In genomic region chr3:17510265-17510664, GRCh38 we compare ENCODE assay signal across 19 cellular contexts.
DNase-seq lines count a peak whose midpoint lies in the region; ATAC-seq, FAIRE-seq and TF ChIP-seq lines count a peak whose summit lies in the region.
"Had no signal": no experiment of that assay in that cellular context is flagged by ENCODE, and none has a peak within 500 bp of the region (broad histone marks: within the 10 kb centered on the region; RNA-seq: fewer than 3 reads in every experiment).

No MANE protein-coding gene starts in this region.

- intact Hi-C loops in K562 (cut with micrococcal nuclease) = no loop called here
- intact Hi-C loops in esophagus squamous epithelium (cut with DNase I) = no loop called here

- no peaks in the 10 kb centered on the region for H3K36me3 ChIP-seq in K562 (ENCODE audit: control insufficient read depth, insufficient read depth, low read length)
- no peaks in the 10 kb centered on the region for H3K36me3 ChIP-seq in tibial nerve
- no peaks in the 10 kb centered on the region for H3K36me3 ChIP-seq in esophagus squamous epithelium

- H3K9me3 ChIP-seq in K562 (replicated peaks; ENCODE audit: control insufficient read depth, insufficient read depth, low read depth, low read length) = no peaks in the 10 kb centered on the region
- H3K9me3 ChIP-seq in tibial nerve = no peaks in the 10 kb centered on the region
- no peaks in the 10 kb centered on the region for H3K9me3 ChIP-seq in esophagus squamous epithelium
- H3K9me3 ChIP-seq: A549; BLaER1 treated with 17β-estradiol and CSF1 and Interleukin-3, amounts not matched to agents 10 nM and 100 nM had no signal

- H3K4me3 ChIP-seq in K562 (no peak overlapping the region), tibial nerve (no peak overlapping the region), esophagus squamous epithelium (no peak overlapping the region)
- H3K4me3 ChIP-seq: A549; BLaER1 treated with 17β-estradiol and CSF1 and Interleukin-3, amounts not matched to agents 10 nM and 100 nM had no signal

- in situ Hi-C loops in K562 (cut with MboI) = no loop called here

- 29% methylated on average over 4 of the region's 4 CpGs for WGBS in K562 (ENCODE audit: insufficient coverage, low coverage, missing lambda C conversion rate)
- 80 to 82% methylated on average over 4 of the region's 4 CpGs for WGBS in tibial nerve, 2 donors
- 77 to 86% methylated on average over 4 of the region's 4 CpGs for whole genome bisulfite sequencing in esophagus squamous epithelium, 2 donors

- no peak overlapping the region for H3K4me2 ChIP-seq in K562 (ENCODE audit: insufficient read depth, low read length)
- H3K4me2 ChIP-seq: A549; BLaER1 treated with 17β-estradiol and CSF1 and Interleukin-3, amounts not matched to agents 10 nM and 100 nM had no signal

- no peak overlapping the region for H3K9ac ChIP-seq in K562 (ENCODE audit: insufficient read depth in 1 of 2, low read depth in 2 of 2, low read length in 2 of 2)
- H3K9ac ChIP-seq: BLaER1 treated with 17β-estradiol and CSF1 and Interleukin-3, amounts not matched to agents 10 nM and 100 nM had no signal

- TF ChIP-seq POLR2A in K562 (conservative IDR thresholded peaks at IDR 0.05) (no peak), tibial nerve (IDR thresholded peaks at IDR 0.05) (no peak), esophagus squamous epithelium (IDR thresholded peaks at IDR 0.05) (no peak)

- no peaks in the 10 kb centered on the region for H3K9me1 ChIP-seq in K562 (ENCODE audit: control insufficient read depth, insufficient read depth, low read length)

- H2AFZ ChIP-seq in K562 (ENCODE audit: low read depth, low read length) = no peak overlapping the region

- POLR2A ChIA-PET in HEK293T (lab: Yijun Ruan, JAX) (no interaction called here), K562 (lab: Yijun Ruan, JAX) (no interaction called here)

- no peak for TF ChIP-seq RAD21 in K562 (CRISPR knock-in tag; conservative IDR thresholded peaks at IDR 0.05 in 1 of 2, IDR thresholded peaks at IDR 0.05 in 1 of 2)

- H4K20me1 ChIP-seq in K562 (replicated peaks; ENCODE audit: control insufficient read depth, insufficient read depth, low read length) = no peaks in the 10 kb centered on the region
- H4K20me1 ChIP-seq: BLaER1 treated with 17β-estradiol and CSF1 and Interleukin-3, amounts not matched to agents 10 nM and 100 nM had no signal

- TF ChIP-seq EP300 in K562 (IDR thresholded peaks at IDR 0.05; ENCODE audit: low read length) (no peak), tibial nerve (IDR thresholded peaks at IDR 0.05) (no peak)

- no peak overlapping the region for H3K27ac ChIP-seq in K562 (ENCODE audit: extremely low read depth, low read depth, low read length)
- H3K27ac ChIP-seq in tibial nerve = no peak overlapping the region
- H3K27ac ChIP-seq in esophagus squamous epithelium = no peak overlapping the region
- H3K27ac ChIP-seq: 22Rv1; A549; BLaER1 treated with 17β-estradiol and CSF1 and Interleukin-3, amounts not matched to agents 10 nM and 100 nM; C4-2B had no signal

- FAIRE-seq in D721Med (lab: Jason Lieb, UNC) (peak; percentile 11), K562 (lab: Jason Lieb, UNC) (no peak)
- FAIRE-seq: A549, G401.6, GM12891, GM19239 had no signal

- H3K4me1 ChIP-seq in K562 (replicated peaks in 1 of 2; ENCODE audit: control insufficient read depth in 2 of 2, insufficient read depth in 2 of 2, low read length in 2 of 2) (no peaks in the 10 kb centered on the region), tibial nerve (no peaks in the 10 kb centered on the region), esophagus squamous epithelium (no peaks in the 10 kb centered on the region)
- H3K4me1 ChIP-seq: BLaER1 treated with 17β-estradiol and CSF1 and Interleukin-3, amounts not matched to agents 10 nM and 100 nM had no signal

- no TSS peak for BruUV-seq in K562 (replicated peaks; lab: Mats Ljungman, UMichigan)

- TF ChIP-seq CTCF in D721Med (IDR thresholded peaks at IDR 0.05; ENCODE audit: insufficient read depth, missing control alignments) (no peak), K562 (IDR thresholded peaks at IDR 0.05 in 2 of 3, conservative IDR thresholded peaks at IDR 0.05 in 1 of 3; ENCODE audit: insufficient read depth in 2 of 3, low read depth in 1 of 3, low read length in 3 of 3) (no peak), tibial nerve (IDR thresholded peaks at IDR 0.05) (no peak), esophagus squamous epithelium (IDR thresholded peaks at IDR 0.05) (no peak)

- no peak for ATAC-seq in K562
- ATAC-seq: CD8-positive, alpha-beta T cell had no signal

- no peaks in the 10 kb centered on the region for H3K79me2 ChIP-seq in K562 (ENCODE audit: control insufficient read depth, insufficient read depth, low read length)

- DNase-seq in D721Med (ENCODE audit: insufficient read length, low spot score) (no peak), HEK293T (ENCODE audit: extremely low spot score) (no peak), K562 (ENCODE audit: extremely low read depth in 1 of 4, low spot score in 3 of 4) (no peak), tibial nerve (ENCODE audit: low spot score in 2 of 2) (no peak), NCI-H2196 (lab: John Stamatoyannopoulos, UW; ENCODE audit: unreplicated experiment) (no peak), esophagus squamous epithelium (lab: John Stamatoyannopoulos, UW) (no peak)
- DNase-seq: AML-193; CD4-positive, alpha-beta T cell; CD8-positive, alpha-beta T cell; COR-L47; DMS79 treated with DMSO at 0.1 percent for 48 hours; GF-D8 had no signal

- no peaks in the 10 kb centered on the region for H3K27me3 ChIP-seq in K562 (ENCODE audit: control insufficient read depth in 2 of 2, insufficient read depth in 2 of 2, low read length in 2 of 2)
- no peaks in the 10 kb centered on the region for H3K27me3 ChIP-seq in tibial nerve
- H3K27me3 ChIP-seq in esophagus squamous epithelium = no peaks in the 10 kb centered on the region
- H3K27me3 ChIP-seq: BLaER1 treated with 17β-estradiol and CSF1 and Interleukin-3, amounts not matched to agents 10 nM and 100 nM had no signal

- CTCF ChIA-PET in HEK293T (lab: Yijun Ruan, JAX) = no interaction called here
- CTCF ChIA-PET in K562 (lab: Yijun Ruan, JAX; ENCODE audit: low intra/inter-chr PET ratio) = no interaction called here

TF ChIP-seq in HEK293T, 16 proteins besides CTCF, POLR2A, EP300 and RAD21:
- TF ChIP-seq FOXA1 (IDR thresholded peaks at IDR 0.05) (no peak), PKNOX1 (IDR thresholded peaks at IDR 0.05) (peak; percentile 76)

TF ChIP-seq in K562, 482 proteins besides CTCF, POLR2A, EP300 and RAD21:
- TF ChIP-seq CREB3 (tag; conservative IDR thresholded peaks at IDR 0.05; ENCODE audit: low read depth) = no peak
- no peak for TF ChIP-seq HDGF (IDR thresholded peaks at IDR 0.05)
- TF ChIP-seq PBX2 (CRISPR knock-in tag; IDR thresholded peaks at IDR 0.05; ENCODE audit: low read depth) = no peak
- TF ChIP-seq PBX2 (tag; conservative IDR thresholded peaks at IDR 0.05; ENCODE audit: low read depth) = 0 out of 2 replicates have a peak, but pooled peaks have one; percentile 12
- TF ChIP-seq PHB2 (IDR thresholded peaks at IDR 0.05; ENCODE audit: low read depth) = no peak
- no peak for TF ChIP-seq SMAD4 (CRISPR knock-in tag; conservative IDR thresholded peaks at IDR 0.05)
- no peak for TF ChIP-seq TAF9B (IDR thresholded peaks at IDR 0.05; ENCODE audit: partially characterized antibody)
- TF ChIP-seq MEIS2 (IDR thresholded peaks at IDR 0.05; ENCODE audit: partially characterized antibody) = peak; percentile 57
- TF ChIP-seq ZNF655 (CRISPR knock-in tag; IDR thresholded peaks at IDR 0.05) = no peak
- TF ChIP-seq CBX1 (IDR thresholded peaks at IDR 0.05; ENCODE audit: low read depth) = no peak
TF ChIP-seq in K562: peak in this region for 2.
